Comparison of ENCODE assay signal across 18 cellular contexts in genomic region chr10:73655257-73655989, GRCh38. TPM values are rescaled to one million over a fixed set of nuclear protein-coding genes. Genes with fewer than 3 reads are reported as not detected.
DNase-seq lines count a peak whose midpoint lies in the region; ATAC-seq and TF ChIP-seq lines count a peak whose summit lies in the region.
"Had no signal": no experiment of that assay in that cellular context is flagged by ENCODE, and none has a peak within 500 bp of the region (broad histone marks: within the 10 kb centered on the region; RNA-seq: fewer than 3 reads in every experiment).

No MANE protein-coding gene starts in this region.

- TF ChIP-seq CTCF in GM12865 (IDR thresholded peaks at IDR 0.05; ENCODE audit: insufficient read depth, low read depth, low read length, missing control alignments) (no peak), Loucy (conservative IDR thresholded peaks at IDR 0.05; ENCODE audit: low read length) (no peak), gastrocnemius medialis (IDR thresholded peaks at IDR 0.05 in 4 of 5, conservative IDR thresholded peaks at IDR 0.05 in 1 of 5) (no peak)

- peaks cover 27% of the 10 kb centered on the region for H3K4me1 ChIP-seq in Loucy (ENCODE audit: insufficient read depth, low read length, poor library complexity, severe bottlenecking)
- no peaks in the 10 kb centered on the region for H3K4me1 ChIP-seq in esophagus (ENCODE audit: control insufficient read depth in 2 of 2, insufficient read depth in 2 of 2, low read length in 1 of 2)
- H3K4me1 ChIP-seq in gastrocnemius medialis, result peaks cover 55 to 61% of the 10 kb centered on the region in 2 donors
- H3K4me1 ChIP-seq: lower lobe of right lung had no signal

- H4K20me1 ChIP-seq in Loucy (ENCODE audit: insufficient read depth, low read length, poor library complexity, severe bottlenecking), result no peaks in the 10 kb centered on the region

- in situ Hi-C loops in gastrocnemius medialis (cut with MboI; ENCODE audit: low sequenced_read_pairs in 4 of 4), result no loop called here

- H3K4me3 ChIP-seq in GM12865 (ENCODE audit: low read depth, low read length) (no peak overlapping the region), Loucy (ENCODE audit: low read length, poor library complexity, severe bottlenecking) (no peak overlapping the region), esophagus (ENCODE audit: low read depth in 1 of 2, low read length in 2 of 2) (no peak overlapping the region), gastrocnemius medialis (peak overlapping the region; percentile 56 to 76 (median 71))
- H3K4me3 ChIP-seq: dorsolateral prefrontal cortex, lower lobe of right lung had no signal

- 68 to 71% methylated on average over 12 of the region's 12 CpGs for WGBS in esophagus, 2 donors

- no peaks in the 10 kb centered on the region for H3K79me2 ChIP-seq in Loucy (ENCODE audit: insufficient read depth, low read length)

- H3K36me3 ChIP-seq in Loucy (ENCODE audit: insufficient read depth, low read length) (no peaks in the 10 kb centered on the region), esophagus (ENCODE audit: control insufficient read depth in 2 of 2, insufficient read depth in 2 of 2, low read length in 1 of 2) (no peaks in the 10 kb centered on the region), gastrocnemius medialis (peaks cover 0 to 17% of the 10 kb centered on the region in 2 donors)
- H3K36me3 ChIP-seq: lower lobe of right lung had no signal

- intact Hi-C loops in gastrocnemius medialis (cut with DNase I; ENCODE audit: low total_unique reads), result loop anchor here (2.0 to 10.0 kb wide), 2 partner anchors 75 to 389 kb away; no protein-coding TSS in a partner anchor

- ATAC-seq in gastrocnemius medialis (peak; percentile 3 to 10), GM21367 (IDR thresholded peaks at IDR 0.05; ENCODE audit: unreplicated experiment) (no peak), GM19351 (IDR thresholded peaks at IDR 0.05; ENCODE audit: unreplicated experiment) (no peak), GM18861 (IDR thresholded peaks at IDR 0.05; ENCODE audit: unreplicated experiment) (no peak)

- H3K27ac ChIP-seq in esophagus (ENCODE audit: low read depth in 2 of 2, low read length in 1 of 2) (peak overlapping the region; percentile 10 to 33), gastrocnemius medialis (peak overlapping the region; percentile 96 to 99 (median 98))
- H3K27ac ChIP-seq: dorsolateral prefrontal cortex, lower lobe of right lung had no signal

- DNase-seq in GM12865 (ENCODE audit: low read depth) (peak; percentile 45), gastrocnemius medialis (no peak), GF-D8 (lab: John Stamatoyannopoulos, UW) (no peak)
- DNase-seq: activated CD4-positive, CD25-positive, alpha-beta regulatory T cell; activated naive CD4-positive, alpha-beta T cell treated with Interleukin-2 at 50 U/mL for 16 hours; AML-193; dorsolateral prefrontal cortex; lower lobe of right lung; NCI-H1092 had no signal

- peak overlapping the region; percentile 54 for H3K4me2 ChIP-seq in Loucy (ENCODE audit: low read depth, low read length, poor library complexity, severe bottlenecking)

- TF ChIP-seq POLR2A in gastrocnemius medialis (IDR thresholded peaks at IDR 0.05), result no peak

- H2AFZ ChIP-seq in Loucy (ENCODE audit: low read length), result no peak overlapping the region

- H3F3A ChIP-seq in Loucy (ENCODE audit: low read depth), result no peaks in the 10 kb centered on the region

- H3K9me3 ChIP-seq in Loucy (ENCODE audit: insufficient read depth, low read depth, low read length), result no peaks in the 10 kb centered on the region
- H3K9me3 ChIP-seq in esophagus (ENCODE audit: control insufficient read depth in 2 of 2, insufficient read depth in 1 of 2, low read depth in 1 of 2, low read length in 1 of 2), result no peaks in the 10 kb centered on the region
- no peaks in the 10 kb centered on the region for H3K9me3 ChIP-seq in gastrocnemius medialis
- H3K9me3 ChIP-seq: lower lobe of right lung had no signal

- no peaks in the 10 kb centered on the region for H3K27me3 ChIP-seq in Loucy (ENCODE audit: insufficient read depth, low read length, poor library complexity, severe bottlenecking)
- no peaks in the 10 kb centered on the region for H3K27me3 ChIP-seq in esophagus (ENCODE audit: control insufficient read depth in 1 of 2, insufficient read depth in 2 of 2, low read length in 2 of 2)
- H3K27me3 ChIP-seq in gastrocnemius medialis, result no peaks in the 10 kb centered on the region
- H3K27me3 ChIP-seq: dorsolateral prefrontal cortex had no signal

- H3K9ac ChIP-seq in Loucy (ENCODE audit: low read depth, low read length, poor library complexity, severe bottlenecking), result no peak overlapping the region

- H3K9me2 ChIP-seq in Loucy (replicated peaks; ENCODE audit: low read depth, low read length), result no peaks in the 10 kb centered on the region

RNA-seq across cellular contexts. Expression of gene SYNPO2L, which starts 0.4 kb away (rescaled TPM):
- 10 to 100 TPM in 1 of 2 donors, 1 to 10 TPM in 1; 1.9 to 10.9 TPM for polyA plus RNA-seq in esophagus
- 100 to 1,000 TPM in 1 of 4 donors, 10 to 100 TPM in 3; 26.8 to 117 (median 46.8) TPM for total RNA-seq in gastrocnemius medialis
- total RNA-seq: H4; HT-29; natural killer cell treated with Interleukin-12 subunit alpha and Interleukin-12 subunit beta and Interleukin-15 and Interleukin-18, amount 100 ng/mL, for 72 hours; temporal lobe had no signal

RNA-seq across cellular contexts. Expression of gene MYOZ1, which starts 14.1 kb away (rescaled TPM):
- 1 to 10 TPM in 1 of 2 donors, under 1 TPM in 1; 0.89 to 3.1 TPM for polyA plus RNA-seq in esophagus
- total RNA-seq in gastrocnemius medialis, result 1,000 to 10,000 TPM in 2 of 4 donors, 100 to 1,000 TPM in 2; 560 to 1,364 (median 992) TPM
- total RNA-seq: HT-29; natural killer cell treated with Interleukin-12 subunit alpha and Interleukin-12 subunit beta and Interleukin-15 and Interleukin-18, amount 100 ng/mL, for 72 hours; temporal lobe had no signal

RNA-seq across cellular contexts. Expression of gene AGAP5, which starts 42.5 kb away (rescaled TPM):
- polyA plus RNA-seq in esophagus, result 1 to 10 TPM; 2.6 to 7.5 TPM
- total RNA-seq in gastrocnemius medialis, result 1 to 10 TPM; 1.6 to 4.1 (median 3.1) TPM

Comparison
In these comparisons a context has a peak if more than half of its experiments do, and no peak if none do; other contexts are left out.
1. H3K4me3 ChIP-seq: peak in gastrocnemius medialis (4 of 4); none in GM12865 (single experiment), Loucy (single experiment) and esophagus (0 of 2).
2. ATAC-seq: peak in gastrocnemius medialis (2 of 2); none in GM21367 (single experiment), GM19351 (single experiment) and GM18861 (single experiment).